ENCODE assay signal across 1 cellular context in the genomic region with DNA sequence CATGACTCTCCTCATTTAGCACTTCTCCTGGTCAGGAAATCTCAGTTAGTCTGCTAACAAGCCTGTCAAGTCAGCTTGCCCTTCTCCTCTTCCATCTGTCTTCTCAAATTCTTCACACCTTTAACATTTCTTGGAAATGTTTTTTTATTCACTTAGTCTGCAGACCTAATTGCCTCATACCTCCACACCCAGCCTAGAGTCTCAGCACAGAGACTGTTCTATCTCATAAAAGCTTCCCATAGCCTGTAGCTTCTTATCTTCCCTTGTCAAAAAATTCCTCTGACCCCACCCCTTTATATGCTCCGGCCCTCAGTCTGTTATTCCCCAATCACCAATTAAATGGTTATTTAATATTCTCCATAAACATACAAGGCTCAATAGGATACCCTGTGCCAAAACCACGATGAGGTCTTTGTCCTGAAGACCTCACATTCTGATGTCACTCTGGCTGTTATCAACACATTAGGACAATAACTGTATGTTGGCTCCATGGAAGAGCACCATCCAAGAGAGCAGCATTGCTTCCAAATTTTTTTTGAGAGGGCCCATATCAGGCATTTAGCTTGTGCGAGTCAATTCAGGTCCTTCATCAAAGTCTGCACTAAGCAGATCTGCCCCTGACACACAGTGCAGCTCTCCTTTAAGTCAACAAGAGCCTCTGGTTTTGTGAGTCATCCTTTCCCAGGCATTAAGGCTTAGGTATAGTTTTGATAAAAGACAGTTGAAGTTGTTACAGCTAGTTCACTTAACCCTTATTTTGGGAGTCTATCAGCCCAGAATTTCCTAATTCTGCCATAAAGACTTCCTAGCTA.
TF ChIP-seq lines count a peak whose summit lies in the region.

No MANE protein-coding gene starts in this region.

TF ChIP-seq in K562, 482 proteins besides CTCF, POLR2A, EP300 and RAD21 (continued from another document):
- TF ChIP-seq, protein P1, sequence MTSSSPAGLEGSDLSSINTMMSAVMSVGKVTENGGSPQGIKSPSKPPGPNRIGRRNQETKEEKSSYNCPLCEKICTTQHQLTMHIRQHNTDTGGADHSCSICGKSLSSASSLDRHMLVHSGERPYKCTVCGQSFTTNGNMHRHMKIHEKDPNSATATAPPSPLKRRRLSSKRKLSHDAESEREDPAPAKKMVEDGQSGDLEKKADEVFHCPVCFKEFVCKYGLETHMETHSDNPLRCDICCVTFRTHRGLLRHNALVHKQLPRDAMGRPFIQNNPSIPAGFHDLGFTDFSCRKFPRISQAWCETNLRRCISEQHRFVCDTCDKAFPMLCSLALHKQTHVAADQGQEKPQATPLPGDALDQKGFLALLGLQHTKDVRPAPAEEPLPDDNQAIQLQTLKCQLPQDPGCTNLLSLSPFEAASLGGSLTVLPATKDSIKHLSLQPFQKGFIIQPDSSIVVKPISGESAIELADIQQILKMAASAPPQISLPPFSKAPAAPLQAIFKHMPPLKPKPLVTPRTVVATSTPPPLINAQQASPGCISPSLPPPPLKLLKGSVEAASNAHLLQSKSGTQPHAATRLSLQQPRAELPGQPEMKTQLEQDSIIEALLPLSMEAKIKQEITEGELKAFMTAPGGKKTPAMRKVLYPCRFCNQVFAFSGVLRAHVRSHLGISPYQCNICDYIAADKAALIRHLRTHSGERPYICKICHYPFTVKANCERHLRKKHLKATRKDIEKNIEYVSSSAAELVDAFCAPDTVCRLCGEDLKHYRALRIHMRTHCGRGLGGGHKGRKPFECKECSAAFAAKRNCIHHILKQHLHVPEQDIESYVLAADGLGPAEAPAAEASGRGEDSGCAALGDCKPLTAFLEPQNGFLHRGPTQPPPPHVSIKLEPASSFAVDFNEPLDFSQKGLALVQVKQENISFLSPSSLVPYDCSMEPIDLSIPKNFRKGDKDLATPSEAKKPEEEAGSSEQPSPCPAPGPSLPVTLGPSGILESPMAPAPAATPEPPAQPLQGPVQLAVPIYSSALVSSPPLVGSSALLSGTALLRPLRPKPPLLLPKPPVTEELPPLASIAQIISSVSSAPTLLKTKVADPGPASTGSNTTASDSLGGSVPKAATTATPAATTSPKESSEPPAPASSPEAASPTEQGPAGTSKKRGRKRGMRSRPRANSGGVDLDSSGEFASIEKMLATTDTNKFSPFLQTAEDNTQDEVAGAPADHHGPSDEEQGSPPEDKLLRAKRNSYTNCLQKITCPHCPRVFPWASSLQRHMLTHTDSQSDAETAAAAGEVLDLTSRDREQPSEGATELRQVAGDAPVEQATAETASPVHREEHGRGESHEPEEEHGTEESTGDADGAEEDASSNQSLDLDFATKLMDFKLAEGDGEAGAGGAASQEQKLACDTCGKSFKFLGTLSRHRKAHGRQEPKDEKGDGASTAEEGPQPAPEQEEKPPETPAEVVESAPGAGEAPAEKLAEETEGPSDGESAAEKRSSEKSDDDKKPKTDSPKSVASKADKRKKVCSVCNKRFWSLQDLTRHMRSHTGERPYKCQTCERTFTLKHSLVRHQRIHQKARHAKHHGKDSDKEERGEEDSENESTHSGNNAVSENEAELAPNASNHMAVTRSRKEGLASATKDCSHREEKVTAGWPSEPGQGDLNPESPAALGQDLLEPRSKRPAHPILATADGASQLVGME (CRISPR knock-in tag; IDR thresholded peaks at IDR 0.05) = no peak
- TF ChIP-seq, protein P2, sequence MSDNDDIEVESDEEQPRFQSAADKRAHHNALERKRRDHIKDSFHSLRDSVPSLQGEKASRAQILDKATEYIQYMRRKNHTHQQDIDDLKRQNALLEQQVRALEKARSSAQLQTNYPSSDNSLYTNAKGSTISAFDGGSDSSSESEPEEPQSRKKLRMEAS (CRISPR knock-in tag; IDR thresholded peaks at IDR 0.05) = no peak
- no peak for TF ChIP-seq RB1 (IDR thresholded peaks at IDR 0.05; ENCODE audit: low read depth)
- no peak for TF ChIP-seq MBD2 (IDR thresholded peaks at IDR 0.05; ENCODE audit: borderline replicate concordance, low read depth)
- TF ChIP-seq, protein P3, sequence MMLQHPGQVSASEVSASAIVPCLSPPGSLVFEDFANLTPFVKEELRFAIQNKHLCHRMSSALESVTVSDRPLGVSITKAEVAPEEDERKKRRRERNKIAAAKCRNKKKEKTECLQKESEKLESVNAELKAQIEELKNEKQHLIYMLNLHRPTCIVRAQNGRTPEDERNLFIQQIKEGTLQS (IDR thresholded peaks at IDR 0.05) = peak; percentile 40; the same call in 1 of the 2 replicates
- TF ChIP-seq, protein P3 (CRISPR knock-in tag; conservative IDR thresholded peaks at IDR 0.05) = no peak
- TF ChIP-seq SRF (CRISPR knock-in tag; IDR thresholded peaks at IDR 0.05) = no peak
- TF ChIP-seq ZNF316 (IDR thresholded peaks at IDR 0.05) = no peak
- TF ChIP-seq SOX6 (IDR thresholded peaks at IDR 0.05) = no peak
- no peak for TF ChIP-seq DPF2 (IDR thresholded peaks at IDR 0.05)
- TF ChIP-seq MIER1 (IDR thresholded peaks at IDR 0.05; ENCODE audit: low read depth) = no peak
- peak; percentile 93 for TF ChIP-seq FOSL1 (tag; conservative IDR thresholded peaks at IDR 0.05)
- TF ChIP-seq, protein P4, sequence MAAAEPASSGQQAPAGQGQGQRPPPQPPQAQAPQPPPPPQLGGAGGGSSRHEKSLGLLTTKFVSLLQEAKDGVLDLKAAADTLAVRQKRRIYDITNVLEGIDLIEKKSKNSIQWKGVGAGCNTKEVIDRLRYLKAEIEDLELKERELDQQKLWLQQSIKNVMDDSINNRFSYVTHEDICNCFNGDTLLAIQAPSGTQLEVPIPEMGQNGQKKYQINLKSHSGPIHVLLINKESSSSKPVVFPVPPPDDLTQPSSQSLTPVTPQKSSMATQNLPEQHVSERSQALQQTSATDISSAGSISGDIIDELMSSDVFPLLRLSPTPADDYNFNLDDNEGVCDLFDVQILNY (CRISPR knock-in tag; IDR thresholded peaks at IDR 0.05) = no peak
- no peak for TF ChIP-seq RUNX1 (IDR thresholded peaks at IDR 0.05; ENCODE audit: low read depth)
- TF ChIP-seq MEF2D (tag; conservative IDR thresholded peaks at IDR 0.05; ENCODE audit: low read depth) = no peak
- TF ChIP-seq, protein P5, sequence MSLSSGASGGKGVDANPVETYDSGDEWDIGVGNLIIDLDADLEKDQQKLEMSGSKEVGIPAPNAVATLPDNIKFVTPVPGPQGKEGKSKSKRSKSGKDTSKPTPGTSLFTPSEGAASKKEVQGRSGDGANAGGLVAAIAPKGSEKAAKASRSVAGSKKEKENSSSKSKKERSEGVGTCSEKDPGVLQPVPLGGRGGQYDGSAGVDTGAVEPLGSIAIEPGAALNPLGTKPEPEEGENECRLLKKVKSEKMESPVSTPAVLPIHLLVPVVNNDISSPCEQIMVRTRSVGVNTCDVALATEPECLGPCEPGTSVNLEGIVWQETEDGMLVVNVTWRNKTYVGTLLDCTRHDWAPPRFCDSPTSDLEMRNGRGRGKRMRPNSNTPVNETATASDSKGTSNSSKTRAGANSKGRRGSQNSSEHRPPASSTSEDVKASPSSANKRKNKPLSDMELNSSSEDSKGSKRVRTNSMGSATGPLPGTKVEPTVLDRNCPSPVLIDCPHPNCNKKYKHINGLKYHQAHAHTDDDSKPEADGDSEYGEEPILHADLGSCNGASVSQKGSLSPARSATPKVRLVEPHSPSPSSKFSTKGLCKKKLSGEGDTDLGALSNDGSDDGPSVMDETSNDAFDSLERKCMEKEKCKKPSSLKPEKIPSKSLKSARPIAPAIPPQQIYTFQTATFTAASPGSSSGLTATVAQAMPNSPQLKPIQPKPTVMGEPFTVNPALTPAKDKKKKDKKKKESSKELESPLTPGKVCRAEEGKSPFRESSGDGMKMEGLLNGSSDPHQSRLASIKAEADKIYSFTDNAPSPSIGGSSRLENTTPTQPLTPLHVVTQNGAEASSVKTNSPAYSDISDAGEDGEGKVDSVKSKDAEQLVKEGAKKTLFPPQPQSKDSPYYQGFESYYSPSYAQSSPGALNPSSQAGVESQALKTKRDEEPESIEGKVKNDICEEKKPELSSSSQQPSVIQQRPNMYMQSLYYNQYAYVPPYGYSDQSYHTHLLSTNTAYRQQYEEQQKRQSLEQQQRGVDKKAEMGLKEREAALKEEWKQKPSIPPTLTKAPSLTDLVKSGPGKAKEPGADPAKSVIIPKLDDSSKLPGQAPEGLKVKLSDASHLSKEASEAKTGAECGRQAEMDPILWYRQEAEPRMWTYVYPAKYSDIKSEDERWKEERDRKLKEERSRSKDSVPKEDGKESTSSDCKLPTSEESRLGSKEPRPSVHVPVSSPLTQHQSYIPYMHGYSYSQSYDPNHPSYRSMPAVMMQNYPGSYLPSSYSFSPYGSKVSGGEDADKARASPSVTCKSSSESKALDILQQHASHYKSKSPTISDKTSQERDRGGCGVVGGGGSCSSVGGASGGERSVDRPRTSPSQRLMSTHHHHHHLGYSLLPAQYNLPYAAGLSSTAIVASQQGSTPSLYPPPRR (CRISPR knock-in tag; IDR thresholded peaks at IDR 0.05; ENCODE audit: borderline replicate concordance) = no peak
- no peak for TF ChIP-seq ZBTB1 (CRISPR knock-in tag; IDR thresholded peaks at IDR 0.05; ENCODE audit: borderline replicate concordance, low read depth)
- peak; percentile 64; the same call in 1 of the 2 replicates for TF ChIP-seq JUND (IDR thresholded peaks at IDR 0.05; ENCODE audit: borderline replicate concordance, low read depth, low read length)
- peak; percentile 73; the same call in 2 of the 3 replicates for TF ChIP-seq JUND (tag; IDR thresholded peaks at IDR 0.05; ENCODE audit: borderline replicate concordance, low read depth, low read length)
- TF ChIP-seq ZC3H11A (IDR thresholded peaks at IDR 0.05; ENCODE audit: low read depth, low read length) = no peak
- TF ChIP-seq, protein P6, sequence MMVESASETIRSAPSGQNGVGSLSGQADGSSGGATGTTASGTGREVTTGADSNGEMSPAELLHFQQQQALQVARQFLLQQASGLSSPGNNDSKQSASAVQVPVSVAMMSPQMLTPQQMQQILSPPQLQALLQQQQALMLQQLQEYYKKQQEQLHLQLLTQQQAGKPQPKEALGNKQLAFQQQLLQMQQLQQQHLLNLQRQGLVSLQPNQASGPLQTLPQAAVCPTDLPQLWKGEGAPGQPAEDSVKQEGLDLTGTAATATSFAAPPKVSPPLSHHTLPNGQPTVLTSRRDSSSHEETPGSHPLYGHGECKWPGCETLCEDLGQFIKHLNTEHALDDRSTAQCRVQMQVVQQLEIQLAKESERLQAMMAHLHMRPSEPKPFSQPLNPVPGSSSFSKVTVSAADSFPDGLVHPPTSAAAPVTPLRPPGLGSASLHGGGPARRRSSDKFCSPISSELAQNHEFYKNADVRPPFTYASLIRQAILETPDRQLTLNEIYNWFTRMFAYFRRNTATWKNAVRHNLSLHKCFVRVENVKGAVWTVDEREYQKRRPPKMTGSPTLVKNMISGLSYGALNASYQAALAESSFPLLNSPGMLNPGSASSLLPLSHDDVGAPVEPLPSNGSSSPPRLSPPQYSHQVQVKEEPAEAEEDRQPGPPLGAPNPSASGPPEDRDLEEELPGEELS (CRISPR knock-in tag; IDR thresholded peaks at IDR 0.05; ENCODE audit: borderline replicate concordance) = no peak
- TF ChIP-seq FOXA3 (CRISPR knock-in tag; conservative IDR thresholded peaks at IDR 0.05 in 1 of 2, IDR thresholded peaks at IDR 0.05 in 1 of 2) = peak; percentile 95 to 98
- TF ChIP-seq TCF3 (CRISPR knock-in tag; IDR thresholded peaks at IDR 0.05) = no peak
- TF ChIP-seq, protein P7, sequence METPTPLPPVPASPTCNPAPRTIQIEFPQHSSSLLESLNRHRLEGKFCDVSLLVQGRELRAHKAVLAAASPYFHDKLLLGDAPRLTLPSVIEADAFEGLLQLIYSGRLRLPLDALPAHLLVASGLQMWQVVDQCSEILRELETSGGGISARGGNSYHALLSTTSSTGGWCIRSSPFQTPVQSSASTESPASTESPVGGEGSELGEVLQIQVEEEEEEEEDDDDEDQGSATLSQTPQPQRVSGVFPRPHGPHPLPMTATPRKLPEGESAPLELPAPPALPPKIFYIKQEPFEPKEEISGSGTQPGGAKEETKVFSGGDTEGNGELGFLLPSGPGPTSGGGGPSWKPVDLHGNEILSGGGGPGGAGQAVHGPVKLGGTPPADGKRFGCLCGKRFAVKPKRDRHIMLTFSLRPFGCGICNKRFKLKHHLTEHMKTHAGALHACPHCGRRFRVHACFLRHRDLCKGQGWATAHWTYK (CRISPR knock-in tag; IDR thresholded peaks at IDR 0.05) = no peak
- no peak for TF ChIP-seq FOXK1 (CRISPR knock-in tag; IDR thresholded peaks at IDR 0.05; ENCODE audit: borderline replicate concordance)
- TF ChIP-seq FOXJ2 (tag; IDR thresholded peaks at IDR 0.05) = no peak
- TF ChIP-seq, protein P8, sequence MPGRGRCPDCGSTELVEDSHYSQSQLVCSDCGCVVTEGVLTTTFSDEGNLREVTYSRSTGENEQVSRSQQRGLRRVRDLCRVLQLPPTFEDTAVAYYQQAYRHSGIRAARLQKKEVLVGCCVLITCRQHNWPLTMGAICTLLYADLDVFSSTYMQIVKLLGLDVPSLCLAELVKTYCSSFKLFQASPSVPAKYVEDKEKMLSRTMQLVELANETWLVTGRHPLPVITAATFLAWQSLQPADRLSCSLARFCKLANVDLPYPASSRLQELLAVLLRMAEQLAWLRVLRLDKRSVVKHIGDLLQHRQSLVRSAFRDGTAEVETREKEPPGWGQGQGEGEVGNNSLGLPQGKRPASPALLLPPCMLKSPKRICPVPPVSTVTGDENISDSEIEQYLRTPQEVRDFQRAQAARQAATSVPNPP (IDR thresholded peaks at IDR 0.05; ENCODE audit: borderline replicate concordance, insufficient read depth, insufficient read length) = no peak
- TF ChIP-seq, protein P9, sequence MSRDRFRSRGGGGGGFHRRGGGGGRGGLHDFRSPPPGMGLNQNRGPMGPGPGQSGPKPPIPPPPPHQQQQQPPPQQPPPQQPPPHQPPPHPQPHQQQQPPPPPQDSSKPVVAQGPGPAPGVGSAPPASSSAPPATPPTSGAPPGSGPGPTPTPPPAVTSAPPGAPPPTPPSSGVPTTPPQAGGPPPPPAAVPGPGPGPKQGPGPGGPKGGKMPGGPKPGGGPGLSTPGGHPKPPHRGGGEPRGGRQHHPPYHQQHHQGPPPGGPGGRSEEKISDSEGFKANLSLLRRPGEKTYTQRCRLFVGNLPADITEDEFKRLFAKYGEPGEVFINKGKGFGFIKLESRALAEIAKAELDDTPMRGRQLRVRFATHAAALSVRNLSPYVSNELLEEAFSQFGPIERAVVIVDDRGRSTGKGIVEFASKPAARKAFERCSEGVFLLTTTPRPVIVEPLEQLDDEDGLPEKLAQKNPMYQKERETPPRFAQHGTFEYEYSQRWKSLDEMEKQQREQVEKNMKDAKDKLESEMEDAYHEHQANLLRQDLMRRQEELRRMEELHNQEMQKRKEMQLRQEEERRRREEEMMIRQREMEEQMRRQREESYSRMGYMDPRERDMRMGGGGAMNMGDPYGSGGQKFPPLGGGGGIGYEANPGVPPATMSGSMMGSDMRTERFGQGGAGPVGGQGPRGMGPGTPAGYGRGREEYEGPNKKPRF (IDR thresholded peaks at IDR 0.05; ENCODE audit: low read depth, low read length) = no peak
- TF ChIP-seq U2AF1 (optimal IDR thresholded peaks at IDR 0.05; ENCODE audit: low read depth, low read length) = no peak
- TF ChIP-seq MECOM (CRISPR knock-in tag; IDR thresholded peaks at IDR 0.05) = no peak
- peak; percentile 38; the same call in 1 of the 2 replicates for TF ChIP-seq CBFA2T3 (IDR thresholded peaks at IDR 0.05)
- peak; percentile 35; the same call in 1 of the 2 replicates for TF ChIP-seq SMARCE1 (IDR thresholded peaks at IDR 0.05)
